12 cellular contexts compared by ENCODE assay signal in genomic region chr1:31510853-31511789, GRCh38.
DNase-seq lines count a peak whose midpoint lies in the region; ATAC-seq and TF ChIP-seq lines count a peak whose summit lies in the region.
"Had no signal": no experiment of that assay in that cellular context is flagged by ENCODE, and none has a peak within 500 bp of the region (broad histone marks: within the 10 kb centered on the region; RNA-seq: fewer than 3 reads in every experiment).

No MANE protein-coding gene starts in this region.

- peak overlapping the region; percentile 83 for H3K27ac Mint-ChIP-seq in neural crest cell (ENCODE audit: unreplicated experiment)
- H3K27ac Mint-ChIP-seq: B cell, brain had no signal

- no peaks in the 10 kb centered on the region for H3K9me3 Mint-ChIP-seq in neural crest cell

- peak overlapping the region; percentile 64 for H3K27ac ChIP-seq in DND-41 (ENCODE audit: low read length)

- H3K9ac ChIP-seq in DND-41 (ENCODE audit: low read depth, low read length) = no peak overlapping the region; the same call in 1 of the 2 replicates

- no peak overlapping the region; a peak in 1 of 4 replicates for H3K4me3 ChIP-seq in DND-41 (ENCODE audit: low read depth in 1 of 2, low read length in 2 of 2)
- no peak overlapping the region for H3K4me3 ChIP-seq in epithelial cell of esophagus (ENCODE audit: low read length)

- H3K36me3 Mint-ChIP-seq in neural crest cell (ENCODE audit: low read depth) = no peaks in the 10 kb centered on the region
- H3K36me3 Mint-ChIP-seq: brain had no signal

- ATAC-seq in DND-41 (ENCODE audit: insufficient read depth, low read depth) = no peak

- H3K79me2 ChIP-seq in DND-41 (ENCODE audit: insufficient read depth, low read length) = peaks cover 81% of the 10 kb centered on the region

- no peaks in the 10 kb centered on the region for H3K27me3 Mint-ChIP-seq in neural crest cell (ENCODE audit: low read depth)

- no peak overlapping the region for H3K4me3 Mint-ChIP-seq in neural crest cell
- H3K4me3 Mint-ChIP-seq: B cell, brain had no signal

- no peak overlapping the region for H2AFZ ChIP-seq in DND-41 (ENCODE audit: low read depth, low read length)

- DNase-seq in DND-41 (no peak), LoVo (ENCODE audit: low spot score) (peak; percentile 63), epithelial cell of esophagus (ENCODE audit: low read depth) (peak; percentile 54), neural crest cell (ENCODE audit: low read depth, low spot score) (no peak), NCI-H226 (no peak), H4 (ENCODE audit: low spot score) (no peak), NCI-H345 treated with DMSO at 0.1 percent for 48 hours (lab: John Stamatoyannopoulos, UW; ENCODE audit: unreplicated experiment) (no peak), NCI-H1417 (lab: John Stamatoyannopoulos, UW) (no peak)
- DNase-seq: effector CD4-positive, alpha-beta T cell; foreskin melanocyte had no signal

- peaks cover 61% of the 10 kb centered on the region for H3K4me1 ChIP-seq in DND-41 (ENCODE audit: insufficient read depth, low read length)

- peak overlapping the region; percentile 17 for H3K4me2 ChIP-seq in DND-41 (ENCODE audit: insufficient read depth, low read length)

- H4K20me1 ChIP-seq in DND-41 (ENCODE audit: insufficient read depth, low read length) = no peaks in the 10 kb centered on the region

- no peaks in the 10 kb centered on the region for H3K27me3 ChIP-seq in DND-41 (ENCODE audit: insufficient read depth, low read length, poor library complexity)

- peaks cover 30% of the 10 kb centered on the region for H3K9me3 ChIP-seq in DND-41 (ENCODE audit: insufficient read depth, low read length, severe bottlenecking)

- TF ChIP-seq CTCF in DND-41 (IDR thresholded peaks at IDR 0.05; ENCODE audit: borderline replicate concordance, extremely low read depth, low read length, poor library complexity, severe bottlenecking) = no peak
- TF ChIP-seq CTCF in epithelial cell of esophagus (IDR thresholded peaks at IDR 0.05; ENCODE audit: insufficient read depth, low read depth, low read length, missing control alignments) = no peak
- no peak for TF ChIP-seq CTCF in neural crest cell (conservative IDR thresholded peaks at IDR 0.05)

- peaks cover 3% of the 10 kb centered on the region for H3K4me1 Mint-ChIP-seq in neural crest cell

- H3K36me3 ChIP-seq in DND-41 (ENCODE audit: insufficient read depth, low read length) = peaks cover 87% of the 10 kb centered on the region

Comparison
In these comparisons a context has a peak if more than half of its experiments do, and no peak if none do; other contexts are left out.
1. DNase-seq: peak in LoVo (single experiment) and epithelial cell of esophagus (single experiment); none in DND-41 (single experiment), neural crest cell (single experiment), NCI-H226 (single experiment), H4 (single experiment), NCI-H345 treated with DMSO at 0.1 percent for 48 hours (single experiment) and NCI-H1417 (0 of 3).